Comparison of ENCODE assay signal across 20 cellular contexts in the genomic region with DNA sequence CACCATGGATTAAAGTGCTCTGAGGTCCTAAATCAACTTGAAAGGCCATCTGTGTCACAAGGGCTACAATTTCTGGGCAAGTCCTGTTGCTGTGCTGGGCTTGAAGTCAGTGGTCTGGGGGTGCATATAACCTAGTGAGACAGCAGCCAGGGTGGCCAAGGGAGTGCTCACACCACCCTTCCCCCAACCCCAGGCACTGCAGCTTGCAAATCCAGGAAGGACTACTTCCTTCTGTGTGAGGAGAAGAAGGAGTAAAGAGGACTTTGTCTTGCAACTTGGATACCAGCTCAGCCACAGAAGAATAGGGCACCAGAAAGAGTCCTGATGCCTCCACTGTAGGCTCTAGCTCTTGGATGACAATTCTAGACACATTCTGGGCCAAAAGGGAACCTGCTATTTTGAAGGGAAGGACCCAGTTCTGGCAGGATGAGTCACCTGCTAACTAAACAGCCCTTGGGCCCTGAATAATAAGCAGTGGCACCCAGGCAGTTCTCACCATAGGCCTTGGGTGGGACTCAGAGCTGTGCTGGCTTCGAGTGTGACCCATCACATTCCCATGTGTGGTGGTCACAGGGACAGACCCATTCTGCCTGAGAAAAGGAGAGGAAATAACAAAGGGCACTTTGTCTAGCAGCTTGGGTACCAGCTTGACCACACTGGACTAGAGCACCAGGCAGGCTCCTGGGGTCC. TPM values are rescaled to one million over a fixed set of nuclear protein-coding genes. Genes with fewer than 3 reads are reported as not detected.
DNase-seq lines count a peak whose midpoint lies in the region; ATAC-seq, FAIRE-seq and TF ChIP-seq lines count a peak whose summit lies in the region.
"Had no signal": no experiment of that assay in that cellular context is flagged by ENCODE, and none has a peak within 500 bp of the region (broad histone marks: within the 10 kb centered on the region; RNA-seq: fewer than 3 reads in every experiment).

No MANE protein-coding gene starts in this region.

- no peak overlapping the region for H3K4me3 Mint-ChIP-seq in MCF 10A (ENCODE audit: unreplicated experiment)
- H3K4me3 Mint-ChIP-seq: activated naive CD8-positive, alpha-beta T cell treated with anti-CD3 and anti-CD28 coated beads for 36 hours; natural killer cell; stimulated activated effector memory CD8-positive, alpha-beta T cell treated with anti-CD3 and anti-CD28 coated beads, Interleukin-12 subunit alpha, Interleukin-12 subunit beta, amount 100 ng/mL, for 72 hours had no signal

- no peak overlapping the region for H3K9ac ChIP-seq in MM.1S (ENCODE audit: low read length)

- H3K9me3 Mint-ChIP-seq in MCF 10A (ENCODE audit: unreplicated experiment) = peaks cover 15% of the 10 kb centered on the region

- H3K27ac ChIP-seq in breast epithelium (no peak overlapping the region), OCI-LY7 (ENCODE audit: low read depth, low read length, poor library complexity, severe bottlenecking) (no peak overlapping the region), MM.1S (ENCODE audit: low read length) (no peak overlapping the region)
- H3K27ac ChIP-seq: esophagus squamous epithelium, sigmoid colon, vagina had no signal

- CTCF ChIA-PET in MCF 10A (lab: Yijun Ruan, JAX) (interaction anchor here (0.7 to 2.8 kb wide), 4 partner anchors 9 to 139 kb away, joined by 3 to 10 read pairs (median 4); no protein-coding TSS in a partner anchor), OCI-LY7 (lab: Charles Lee; ENCODE audit: unreplicated experiment) (interaction anchor here (0.8 kb wide), 1 partner anchor 131 kb away, joined by 3 read pairs; no protein-coding TSS in a partner anchor)

- H3K9me3 ChIP-seq in breast epithelium = peaks cover 2 to 9% of the 10 kb centered on the region in 2 donors
- H3K9me3 ChIP-seq in OCI-LY7 (ENCODE audit: low read length) = peaks cover 32% of the 10 kb centered on the region
- H3K9me3 ChIP-seq in MM.1S (replicated peaks; ENCODE audit: insufficient read depth, low read length) = no peaks in the 10 kb centered on the region
- H3K9me3 ChIP-seq: vagina had no signal

- H4K20me1 ChIP-seq in OCI-LY7 (ENCODE audit: insufficient read depth, low read length) (no peaks in the 10 kb centered on the region), MM.1S (ENCODE audit: insufficient read depth, low read length) (no peaks in the 10 kb centered on the region)

- no peaks in the 10 kb centered on the region for H3F3A ChIP-seq in MM.1S (ENCODE audit: insufficient read depth, low read length)

- DNase-seq in MCF 10A (ENCODE audit: unreplicated experiment) = peak; percentile 35
- no peak for DNase-seq in breast epithelium (ENCODE audit: low spot score in 2 of 2)
- no peak for DNase-seq in OCI-LY7 (ENCODE audit: low spot score)
- peak; percentile 49 for DNase-seq in bronchial epithelial cell (ENCODE audit: low read depth)
- DNase-seq in MM.1S = no peak
- no peak for DNase-seq in NCI-H2196 treated with DMSO at 0.1 percent for 48 hours (lab: John Stamatoyannopoulos, UW; ENCODE audit: unreplicated experiment)
- DNase-seq: activated naive CD8-positive, alpha-beta T cell treated with anti-CD3 and anti-CD28 coated beads for 36 hours; C1 segment of cervical spinal cord; effector CD8-positive, alpha-beta T cell; esophagus squamous epithelium; natural killer cell; NCI-H146; NCI-H2171; NCI-H526 treated with DMSO at 0.1 percent for 48 hours; sigmoid colon had no signal

- no peaks in the 10 kb centered on the region for H3K4me1 Mint-ChIP-seq in MCF 10A (ENCODE audit: insufficient read depth, unreplicated experiment)
- H3K4me1 Mint-ChIP-seq: natural killer cell; stimulated activated effector memory CD8-positive, alpha-beta T cell treated with anti-CD3 and anti-CD28 coated beads, Interleukin-12 subunit alpha, Interleukin-12 subunit beta, amount 100 ng/mL, for 72 hours had no signal

- intact Hi-C loops in MCF 10A (cut with micrococcal nuclease) = no loop called here
- intact Hi-C loops in breast epithelium (cut with DNase I; ENCODE audit: low total_unique reads) = no loop called here
- intact Hi-C loops in OCI-LY7 (cut with micrococcal nuclease; ENCODE audit: unreplicated experiment) = loop anchor here (10.0 kb wide), 1 partner anchor 1057 kb away; no protein-coding TSS in a partner anchor

- POLR2A ChIA-PET in MCF 10A (lab: Yijun Ruan, JAX) = no interaction called here
- POLR2A ChIA-PET in OCI-LY7 (lab: Charles Lee) = interaction anchor here (0.5 to 1.7 kb wide), 5 partner anchors 11 to 129 kb away, joined by 3 to 5 read pairs (median 3); no protein-coding TSS in a partner anchor

- H3K4me1 ChIP-seq in breast epithelium = no peaks in the 10 kb centered on the region
- peaks cover 28% of the 10 kb centered on the region for H3K4me1 ChIP-seq in OCI-LY7 (ENCODE audit: insufficient read depth, low read length, poor library complexity, severe bottlenecking)
- H3K4me1 ChIP-seq in MM.1S (ENCODE audit: low read length) = no peaks in the 10 kb centered on the region
- H3K4me1 ChIP-seq: esophagus squamous epithelium, sigmoid colon, vagina had no signal

- H3K9me2 ChIP-seq in OCI-LY7 (ENCODE audit: insufficient read depth, low read length) (no peaks in the 10 kb centered on the region), MM.1S (replicated peaks; ENCODE audit: insufficient read depth, low read length) (no peaks in the 10 kb centered on the region)

- H3K4me3 ChIP-seq in breast epithelium (no peak overlapping the region), OCI-LY7 (ENCODE audit: low read depth, low read length, poor library complexity, severe bottlenecking) (no peak overlapping the region), bronchial epithelial cell (ENCODE audit: low read depth, low read length) (no peak overlapping the region), MM.1S (ENCODE audit: low read length) (no peak overlapping the region)
- H3K4me3 ChIP-seq: esophagus squamous epithelium, sigmoid colon, vagina had no signal

- TF ChIP-seq POLR2A in breast epithelium (IDR thresholded peaks at IDR 0.05) = no peak

- no peaks in the 10 kb centered on the region for H3K79me2 ChIP-seq in OCI-LY7 (ENCODE audit: insufficient read depth, low read depth, low read length)
- no peaks in the 10 kb centered on the region for H3K79me2 ChIP-seq in MM.1S (ENCODE audit: low read length)

- H3K4me2 ChIP-seq in OCI-LY7 (ENCODE audit: low read length) = no peak overlapping the region
- H3K4me2 ChIP-seq in MM.1S (ENCODE audit: low read depth, low read length) = no peak overlapping the region

- ATAC-seq in HG03045 (IDR thresholded peaks at IDR 0.05; ENCODE audit: unreplicated experiment) (no peak), HG03457 (IDR thresholded peaks at IDR 0.05; ENCODE audit: unreplicated experiment) (no peak)
- ATAC-seq: natural killer cell; stimulated activated effector memory CD8-positive, alpha-beta T cell treated with anti-CD3 and anti-CD28 coated beads, Interleukin-12 subunit alpha, Interleukin-12 subunit beta, amount 100 ng/mL, for 72 hours had no signal

- H3K27me3 ChIP-seq in breast epithelium (no peaks in the 10 kb centered on the region), bronchial epithelial cell (ENCODE audit: control insufficient read depth, insufficient read depth, low read length) (peaks cover 2% of the 10 kb centered on the region), MM.1S (replicated peaks; ENCODE audit: insufficient read depth, low read length) (no peaks in the 10 kb centered on the region)
- H3K27me3 ChIP-seq: sigmoid colon, vagina had no signal

- no peaks in the 10 kb centered on the region for H3K27me3 Mint-ChIP-seq in MCF 10A (ENCODE audit: insufficient read depth, unreplicated experiment)

- FAIRE-seq in bronchial epithelial cell (lab: Jason Lieb, UNC) = peak; percentile 86
- FAIRE-seq: D721Med had no signal

- H3K36me3 ChIP-seq in breast epithelium (no peaks in the 10 kb centered on the region), OCI-LY7 (ENCODE audit: insufficient read depth, low read length) (peaks cover 6% of the 10 kb centered on the region; the same call in 1 of the 2 replicates), bronchial epithelial cell (ENCODE audit: control insufficient read depth, insufficient read depth, low read length) (no peaks in the 10 kb centered on the region), MM.1S (replicated peaks; ENCODE audit: insufficient read depth, low read length) (no peaks in the 10 kb centered on the region)
- H3K36me3 ChIP-seq: esophagus squamous epithelium, sigmoid colon, vagina had no signal

- H3K27ac Mint-ChIP-seq in MCF 10A (ENCODE audit: low read depth, unreplicated experiment) = no peak overlapping the region
- H3K27ac Mint-ChIP-seq: activated naive CD8-positive, alpha-beta T cell treated with anti-CD3 and anti-CD28 coated beads for 36 hours; natural killer cell; stimulated activated effector memory CD8-positive, alpha-beta T cell treated with anti-CD3 and anti-CD28 coated beads, Interleukin-12 subunit alpha, Interleukin-12 subunit beta, amount 100 ng/mL, for 72 hours had no signal

- TF ChIP-seq CTCF in MCF 10A (IDR thresholded peaks at IDR 0.05; ENCODE audit: unreplicated experiment) (no peak), breast epithelium (IDR thresholded peaks at IDR 0.05) (no peak), OCI-LY7 (conservative IDR thresholded peaks at IDR 0.05; ENCODE audit: low read length) (no peak), bronchial epithelial cell (IDR thresholded peaks at IDR 0.05; ENCODE audit: insufficient read depth, low read length, severe bottlenecking) (no peak), MM.1S (IDR thresholded peaks at IDR 0.05; ENCODE audit: low read length) (no peak)

- no peaks in the 10 kb centered on the region for H3K36me3 Mint-ChIP-seq in MCF 10A (ENCODE audit: insufficient read depth, unreplicated experiment)
- H3K36me3 Mint-ChIP-seq: stimulated activated effector memory CD8-positive, alpha-beta T cell treated with anti-CD3 and anti-CD28 coated beads, Interleukin-12 subunit alpha, Interleukin-12 subunit beta, amount 100 ng/mL, for 72 hours had no signal

- BruUV-seq in MCF 10A (replicated peaks; lab: Mats Ljungman, UMichigan) = no TSS peak
- BruUV-seq in OCI-LY7 (replicated peaks; lab: Mats Ljungman, UMichigan) = no TSS peak

- H2AFZ ChIP-seq in OCI-LY7 (ENCODE audit: low read length) (peak overlapping the region; percentile 54; the same call in 1 of the 2 replicates), MM.1S (ENCODE audit: low read length) (no peak overlapping the region)

RNA-seq across cellular contexts. Expression of a gene that starts 32.6 kb away (rescaled TPM):
- total RNA-seq in MCF 10A (2022) (71.4 and 96.4 TPM in 2 replicates), breast epithelium (10 to 100 TPM; 85.9 to 92.8 (median 89.8) TPM), OCI-LY7 (2022) (28.4 and 31.1 TPM in 2 replicates), bronchial epithelial cell (202 and 211 TPM in 2 replicates)
- total RNA-seq in OCI-LY7 (2014; rRNA removed; shearing (Covaris generic)) = 30.9 and 32.7 TPM in 2 replicates

RNA-seq across cellular contexts. Expression of a gene that starts 51.2 kb away (rescaled TPM):
- total RNA-seq in MCF 10A (2022) = 47.2 and 50.4 TPM in 2 replicates
- 10 to 100 TPM; 39.3 to 53.8 (median 49.9) TPM for total RNA-seq in breast epithelium
- 25.4 and 28.8 TPM in 2 replicates for total RNA-seq in OCI-LY7 (2014; rRNA removed; shearing (Covaris generic))
- total RNA-seq in OCI-LY7 (2022) = 75.1 and 81.0 TPM in 2 replicates
- 30.6 and 35.5 TPM in 2 replicates for total RNA-seq in bronchial epithelial cell

Comparison
In these comparisons a context has a peak if more than half of its experiments do, and no peak if none do; other contexts are left out.
1. DNase-seq: peak in MCF 10A (single experiment) and bronchial epithelial cell (single experiment); none in breast epithelium (0 of 2), OCI-LY7 (single experiment), MM.1S (single experiment) and NCI-H2196 treated with DMSO at 0.1 percent for 48 hours (single experiment).